In genomic region chr10:79073784-79074432, GRCh38 we compare ENCODE assay signal across 9 cellular contexts. TPM values are rescaled to one million over a fixed set of nuclear protein-coding genes. Genes with fewer than 3 reads are reported as not detected.
DNase-seq lines count a peak whose midpoint lies in the region; ATAC-seq, FAIRE-seq and TF ChIP-seq lines count a peak whose summit lies in the region.
"Had no signal": no experiment of that assay in that cellular context is flagged by ENCODE, and none has a peak within 500 bp of the region (broad histone marks: within the 10 kb centered on the region; RNA-seq: fewer than 3 reads in every experiment).

No MANE protein-coding gene starts in this region.

- TF ChIP-seq POLR2A in stomach (IDR thresholded peaks at IDR 0.05): no peak

- H3K27me3 ChIP-seq in adipocyte (replicated peaks; ENCODE audit: control insufficient read depth, insufficient read depth, low read length) (no peaks in the 10 kb centered on the region), stomach (no peaks in the 10 kb centered on the region)

- peaks cover 7% of the 10 kb centered on the region for H3K36me3 ChIP-seq in adipocyte (ENCODE audit: control insufficient read depth, insufficient read depth, low read length, severe bottlenecking)
- no peaks in the 10 kb centered on the region for H3K36me3 ChIP-seq in kidney (ENCODE audit: control insufficient read depth in 1 of 2, insufficient read depth in 2 of 2, low read length in 2 of 2)
- no peaks in the 10 kb centered on the region for H3K36me3 ChIP-seq in stomach

- peak overlapping the region; percentile 96 for H3K9ac ChIP-seq in adipocyte (ENCODE audit: low read length)
- peak overlapping the region; percentile 37 to 98 for H3K9ac ChIP-seq in kidney (ENCODE audit: low read length in 2 of 2)

- WGBS in stomach, 5 donors: 36 to 47% (median 38%) methylated on average over 11 to 15 of the region's 15 CpGs

- no peaks in the 10 kb centered on the region for H3K9me3 ChIP-seq in adipocyte (ENCODE audit: control insufficient read depth, low read length)
- H3K9me3 ChIP-seq in kidney (ENCODE audit: control insufficient read depth in 1 of 2, low read length in 2 of 2): no peaks in the 10 kb centered on the region
- H3K9me3 ChIP-seq in stomach: no peaks in the 10 kb centered on the region

- intact Hi-C loops in kidney (cut with DNase I): loop anchor here (10.0 kb wide), 2 partner anchors 71 to 121 kb away; no protein-coding TSS in a partner anchor
- intact Hi-C loops in stomach (cut with DNase I; ENCODE audit: low total_unique reads): loop anchor here (10.0 kb wide), 2 partner anchors 61 to 121 kb away; no protein-coding TSS in a partner anchor

- ATAC-seq in GM18511 (IDR thresholded peaks at IDR 0.05; ENCODE audit: unreplicated experiment) (no peak), GM21528 (IDR thresholded peaks at IDR 0.05; ENCODE audit: low FRiP score, unreplicated experiment) (no peak)

- no peak for FAIRE-seq in kidney (lab: Jason Lieb, UNC)

- TF ChIP-seq EP300 in stomach (IDR thresholded peaks at IDR 0.05): no peak

- H3K4me1 ChIP-seq in adipocyte (ENCODE audit: control insufficient read depth, insufficient read depth, low read length) (peaks cover 73% of the 10 kb centered on the region), kidney (ENCODE audit: control insufficient read depth in 1 of 2, insufficient read depth in 1 of 2, low read depth in 1 of 2, low read length in 2 of 2) (peaks cover 63% of the 10 kb centered on the region in 2 donors), stomach (peaks cover 76 to 86% (median 77%) of the 10 kb centered on the region in 4 donors)

- TF ChIP-seq CTCF in kidney (IDR thresholded peaks at IDR 0.05; ENCODE audit: borderline replicate concordance, extremely low read depth, insufficient read depth): no peak
- TF ChIP-seq CTCF in stomach (IDR thresholded peaks at IDR 0.05): no peak

- DNase-seq in H4 (ENCODE audit: low spot score): peak; percentile 42
- DNase-seq in adipocyte (ENCODE audit: low read depth): no peak
- DNase-seq in kidney: peak; percentile 87
- peak; percentile 62 for DNase-seq in stomach
- DNase-seq in activated CD4-positive, alpha-beta T cell treated with anti-CD3 and anti-CD28 coated beads, Interleukin-2, amount 50 U/mL, for 48 hours: no peak
- DNase-seq: activated CD4-positive, alpha-beta T cell treated with anti-CD3 and anti-CD28 coated beads, Interleukin-2, amount 10 ng/mL, durations not matched to agents 24 days and 14 days; NCI-H345 had no signal

- peak overlapping the region; percentile 90 to 92 for H3K27ac ChIP-seq in kidney (ENCODE audit: low read depth in 2 of 2, low read length in 2 of 2)
- peak overlapping the region; percentile 77 to 99 (median 98) for H3K27ac ChIP-seq in stomach

- H3K4me3 ChIP-seq in adipocyte (ENCODE audit: low read length): peak overlapping the region; percentile 12
- peak overlapping the region in 1 of 2 donors; percentile 50 for H3K4me3 ChIP-seq in kidney (ENCODE audit: low read length in 2 of 2)
- peak overlapping the region in 2 of 4 donors; percentile 30 to 92 for H3K4me3 ChIP-seq in stomach

RNA-seq across cellular contexts. Expression of gene ZMIZ1, which starts 5.1 kb away (rescaled TPM):
- 10.9 and 13.5 TPM in 2 replicates for total RNA-seq in H4 (2014; rRNA removed; shearing (Covaris generic))
- total RNA-seq in kidney (97.6 TPM), stomach (100 to 1,000 TPM in 1 of 5 donors, 10 to 100 TPM in 4; 25.9 to 103 (median 67.7) TPM)
- polyA plus RNA-seq in kidney (ENCODE audit: insufficient read depth, low read depth, low replicate concordance) (14.2 TPM), stomach (10 to 100 TPM; 17.7 to 20.2 (median 18.2) TPM)

Comparison
In these comparisons a context has a peak if more than half of its experiments do, and no peak if none do; other contexts are left out.
1. DNase-seq: peak in H4 (single experiment), kidney (single experiment) and stomach (single experiment); none in adipocyte (single experiment) and activated CD4-positive, alpha-beta T cell treated with anti-CD3 and anti-CD28 coated beads, Interleukin-2, amount 50 U/mL, for 48 hours (0 of 2).